In the genomic region with DNA sequence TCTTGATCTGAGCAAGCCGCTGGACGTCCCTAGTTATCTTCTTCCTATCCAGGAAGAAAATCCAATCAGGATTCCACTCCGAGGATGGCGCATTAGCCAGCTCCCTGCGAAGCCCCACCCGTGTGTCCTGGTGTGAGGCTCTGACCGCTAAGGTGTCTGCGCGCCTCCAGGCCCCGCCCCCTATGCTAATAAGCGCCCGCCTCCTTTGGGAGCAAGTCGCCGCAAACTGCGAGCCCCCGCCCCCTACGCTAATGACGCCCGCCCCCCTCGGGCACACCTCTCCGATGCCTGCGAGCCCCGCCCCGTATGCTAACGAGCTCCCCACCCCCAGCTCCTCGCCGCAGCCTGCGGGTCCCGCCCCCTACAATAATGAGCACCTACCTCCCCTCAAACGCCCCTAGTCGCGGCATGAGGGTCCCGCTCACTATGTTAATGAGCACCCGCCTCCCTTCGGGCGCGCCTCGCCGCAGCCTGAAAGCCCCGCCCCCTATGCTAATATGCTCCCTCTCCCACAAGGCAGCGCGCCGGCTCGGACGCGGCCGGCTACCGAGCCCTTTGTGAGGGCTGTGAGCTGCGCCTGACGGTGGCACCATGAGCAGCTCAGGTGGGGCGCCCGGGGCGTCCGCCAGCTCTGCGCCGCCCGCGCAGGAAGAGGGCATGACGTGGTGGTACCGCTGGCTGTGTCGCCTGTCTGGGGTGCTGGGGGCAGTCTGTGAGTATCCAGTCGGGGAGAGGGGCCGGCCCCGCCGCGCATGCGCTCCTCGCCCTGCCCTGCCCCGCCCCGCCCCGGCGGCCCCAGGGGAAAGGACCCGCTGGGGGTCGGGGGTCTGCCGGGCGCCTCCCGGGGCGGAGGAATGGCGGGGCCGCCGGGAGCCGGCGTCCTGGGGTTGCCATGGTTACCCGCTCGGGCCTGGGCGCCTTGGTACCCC, we compare ENCODE assay signal across 8 cellular contexts. TPM values are rescaled to one million over a fixed set of nuclear protein-coding genes. Genes with fewer than 3 reads are reported as not detected.
A peak's percentile ranks its signal among the peaks of the same experiment; 100 is the strongest.
DNase-seq lines count a peak whose midpoint lies in the region; ATAC-seq and TF ChIP-seq lines count a peak whose summit lies in the region.

TSS of gene CACFD1 (plus strand) at position 503 of the 929 bp plus-strand sequence. CDS start at position 592, 89 bp downstream.

- no peak for TF ChIP-seq CTCF in endodermal cell (conservative IDR thresholded peaks at IDR 0.05)

- ATAC-seq in GM21367 (IDR thresholded peaks at IDR 0.05; ENCODE audit: unreplicated experiment): peak; percentile 65

- peak within 1 kb of the TSS; percentile 86 for H3K4me3 ChIP-seq in endodermal cell (ENCODE audit: low read length)
- H3K4me3 ChIP-seq in mesodermal cell (ENCODE audit: extremely low read depth, insufficient read depth, low read length, poor library complexity, severe bottlenecking): peak within 1 kb of the TSS; percentile 65

- H3K4me1 Mint-ChIP-seq in endodermal cell: no peaks in the 10 kb centered on the region

- H3K27me3 Mint-ChIP-seq in endodermal cell (ENCODE audit: insufficient read depth): peaks cover 2% of the 10 kb centered on the region

- H3K36me3 Mint-ChIP-seq in endodermal cell (ENCODE audit: low read depth): peaks cover 7% of the 10 kb centered on the region

- H3K9me3 ChIP-seq in endodermal cell (ENCODE audit: control insufficient read depth, low read length) (no peaks in the 10 kb centered on the region), mesodermal cell (ENCODE audit: control insufficient read depth, low read length) (no peaks in the 10 kb centered on the region)

- H3K27ac Mint-ChIP-seq in endodermal cell: peak within 1 kb of the TSS; percentile 91

- DNase-seq in COLO668 (lab: John Stamatoyannopoulos, UW; ENCODE audit: unreplicated experiment): peak; percentile 98
- peak in 75 of 76 experiments; percentile 54 to 97 (median 87) for DNase-seq in HUDEP-2 (lab: John Stamatoyannopoulos, UW; ENCODE audit: unreplicated experiment in 76 of 76)
- DNase-seq in NOMO-1 treated with DMSO at 0.1 percent for 48 hours (lab: John Stamatoyannopoulos, UW; ENCODE audit: unreplicated experiment): peak; percentile 96
- peak; percentile 88 for DNase-seq in activated CD8-positive, alpha-beta memory T cell treated with anti-CD3 and anti-CD28 coated beads, Interleukin-2, amount 50 U/mL, for 24 hours (ENCODE audit: extremely low read depth)
- peak; percentile 99 for DNase-seq in endodermal cell
- DNase-seq in stimulated activated CD8-positive, alpha-beta memory T cell treated with anti-CD3 and anti-CD28 coated beads, Interleukin-15, amount 100 ng/mL, for 1 hour (ENCODE audit: low read depth): peak; percentile 85

- H3K9ac ChIP-seq in endodermal cell (ENCODE audit: extremely low read depth, low read length, poor library complexity, severe bottlenecking): peak within 1 kb of the TSS; percentile 80

- WGBS in endodermal cell (ENCODE audit: insufficient coverage in 1 of 2, insufficient read length in 1 of 2), 2 experiments: 0 to 1% methylated on average over 19 to 86 of the region's 86 CpGs
- 0% methylated on average over 40 to 55 of the region's 86 CpGs for WGBS in mesodermal cell (ENCODE audit: insufficient coverage in 2 of 2), 2 experiments

- H3K36me3 ChIP-seq in endodermal cell (ENCODE audit: control insufficient read depth, insufficient read depth, low read length) (no peaks in the 10 kb centered on the region), mesodermal cell (ENCODE audit: control insufficient read depth, insufficient read depth, low read length) (no peaks in the 10 kb centered on the region)

- H3K4me3 Mint-ChIP-seq in endodermal cell: peak within 1 kb of the TSS; percentile 72

- H3K27ac ChIP-seq in endodermal cell (ENCODE audit: low read depth, low read length) (peak within 1 kb of the TSS; percentile 99), mesodermal cell (ENCODE audit: low read depth, low read length, severe bottlenecking) (peak within 1 kb of the TSS; percentile 94)

- no peaks in the 10 kb centered on the region for H3K9me3 Mint-ChIP-seq in endodermal cell

- H3K4me1 ChIP-seq in endodermal cell (ENCODE audit: control insufficient read depth, insufficient read depth, low read length) (peaks cover 4% of the 10 kb centered on the region), mesodermal cell (ENCODE audit: control insufficient read depth, insufficient read depth, low read length, poor library complexity, severe bottlenecking) (peaks cover 4% of the 10 kb centered on the region)

- H3K27me3 ChIP-seq in endodermal cell (ENCODE audit: control insufficient read depth, insufficient read depth, low read length, poor library complexity, severe bottlenecking): no peaks in the 10 kb centered on the region

RNA-seq across cellular contexts. Expression of gene CACFD1, which starts in this region (rescaled TPM):
- total RNA-seq in endodermal cell: 10 to 100 TPM; 30.6 to 35.0 TPM
- 26.8 TPM for polyA plus RNA-seq in endodermal cell (2013, experiment 1 of 2)
- polyA plus RNA-seq in endodermal cell (2013, experiment 2 of 2): 26.0 TPM
- polyA plus RNA-seq in mesodermal cell (2013, experiment 1 of 2): 14.7 TPM
- polyA plus RNA-seq in mesodermal cell (2013, experiment 2 of 2): 12.6 TPM

Comparison
In these comparisons a context has a peak if more than half of its experiments do, and no peak if none do; other contexts are left out.
1. Peak in every context shown above with its lines: DNase-seq, ATAC-seq, H3K4me3 ChIP-seq and H3K27ac ChIP-seq.